24 cellular contexts compared by ENCODE assay signal in the genomic region with DNA sequence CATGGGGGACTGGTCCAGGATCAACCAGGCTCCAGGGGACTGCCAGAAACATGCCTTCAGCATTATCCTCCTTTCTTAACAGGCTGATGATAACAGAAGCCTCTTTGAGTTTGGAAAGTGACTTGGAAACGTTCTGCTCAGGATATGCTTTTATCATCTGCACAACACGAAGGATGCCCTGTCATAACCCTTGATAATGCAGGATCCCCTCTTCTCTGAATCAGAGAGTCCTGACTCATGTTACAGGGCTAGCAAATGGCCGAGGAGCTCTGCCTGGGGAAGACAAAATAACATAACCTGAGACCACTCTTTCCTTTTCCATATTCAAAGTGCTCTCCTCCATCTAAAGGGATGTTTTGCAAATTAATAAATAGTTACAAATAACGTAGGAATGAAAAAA. TPM values are rescaled to one million over a fixed set of nuclear protein-coding genes. Genes with fewer than 3 reads are reported as not detected.
DNase-seq lines count a peak whose midpoint lies in the region; ATAC-seq and TF ChIP-seq lines count a peak whose summit lies in the region.
"Had no signal": no experiment of that assay in that cellular context is flagged by ENCODE, and none has a peak within 500 bp of the region (broad histone marks: within the 10 kb centered on the region; RNA-seq: fewer than 3 reads in every experiment).

No MANE protein-coding gene starts in this region.

- H2BK15ac ChIP-seq in IMR-90 (ENCODE audit: low read depth, low read length): no peak overlapping the region

- no peak overlapping the region for H2AK9ac ChIP-seq in IMR-90 (replicated peaks; ENCODE audit: low read depth, low read length, poor library complexity)

- no peak for TF ChIP-seq CTCF in IMR-90 (conservative IDR thresholded peaks at IDR 0.05; ENCODE audit: low read depth, low read length)
- no peak for TF ChIP-seq CTCF in brain microvascular endothelial cell (IDR thresholded peaks at IDR 0.05; ENCODE audit: low read depth, low read length, missing control alignments)
- TF ChIP-seq CTCF in osteoblast (IDR thresholded peaks at IDR 0.05; ENCODE audit: extremely low read depth, low read depth, low read length): no peak
- no peak for TF ChIP-seq CTCF in lower lobe of right lung (IDR thresholded peaks at IDR 0.05)

- H3K18ac ChIP-seq in IMR-90 (ENCODE audit: low read depth, low read length): no peak overlapping the region

- BruUV-seq in IMR-90 (replicated peaks; lab: Mats Ljungman, UMichigan): no TSS peak

- H4K5ac ChIP-seq in IMR-90 (ENCODE audit: low read depth, low read length): no peak overlapping the region

- H3K9ac ChIP-seq in IMR-90 (ENCODE audit: low read depth, low read length): no peak overlapping the region

- H3K79me1 ChIP-seq in IMR-90 (ENCODE audit: low read depth in 1 of 2, low read length in 2 of 2): no peaks in the 10 kb centered on the region

- CTCF ChIA-PET in IMR-90 (lab: Yijun Ruan, JAX): no interaction called here
- CTCF ChIA-PET in activated naive CD4-positive, alpha-beta T cell treated with anti-CD3 and anti-CD28 coated beads for 36 hours (lab: Charles Lee): interaction anchor here (0.7 to 2.1 kb wide), 4 partner anchors 36 to 201 kb away, joined by 3 to 6 read pairs (median 4); no protein-coding TSS in a partner anchor

- no peak overlapping the region for H2AK5ac ChIP-seq in IMR-90 (ENCODE audit: low read depth, low read length)

- ATAC-seq in IMR-90 (ENCODE audit: low read depth) (peak; percentile 40; the same call in 1 of the 2 replicates), lower lobe of right lung (no peak)
- ATAC-seq: activated CD4-positive, alpha-beta T cell treated with anti-CD3 and anti-CD28 coated beads for 36 hours; activated CD8-positive, alpha-beta T cell treated with anti-CD3 and anti-CD28 coated beads, Interleukin-2, amount 10 ng/mL, durations not matched to agents 7 days and 5 days had no signal

- WGBS in IMR-90 (ENCODE audit: extremely low coverage in 2 of 2, insufficient read length in 1 of 2), 2 experiments: no CpG with 5 or more reads among the region's 4 CpGs

- H3K36me3 ChIP-seq in IMR-90 (ENCODE audit: control insufficient read depth, insufficient read depth, low read length) (no peaks in the 10 kb centered on the region), brain microvascular endothelial cell (replicated peaks) (no peaks in the 10 kb centered on the region), osteoblast (ENCODE audit: insufficient read depth, low read length) (no peaks in the 10 kb centered on the region), lower lobe of right lung (no peaks in the 10 kb centered on the region)
- H3K36me3 ChIP-seq: pancreas, spleen, transverse colon had no signal

- no peak overlapping the region for H2AFZ ChIP-seq in IMR-90 (replicated peaks; ENCODE audit: low read length, poor library complexity)
- H2AFZ ChIP-seq in osteoblast (ENCODE audit: low read length): peak overlapping the region; percentile 26

- no peaks in the 10 kb centered on the region for H3K4me1 ChIP-seq in IMR-90 (ENCODE audit: control insufficient read depth, insufficient read depth, low read length)
- no peaks in the 10 kb centered on the region for H3K4me1 ChIP-seq in osteoblast (ENCODE audit: insufficient read depth, low read length)
- H3K4me1 ChIP-seq in lower lobe of right lung: peaks cover 9% of the 10 kb centered on the region
- H3K4me1 ChIP-seq: pancreas had no signal

- dilution Hi-C loops in IMR-90 (cut with HindIII; ENCODE audit: low sequenced_read_pairs, unreplicated experiment): no loop called here

- H4K91ac ChIP-seq in IMR-90 (ENCODE audit: insufficient read depth, low read depth, low read length): no peak overlapping the region

- no peak overlapping the region for H3K27ac Mint-ChIP-seq in activated naive CD4-positive, alpha-beta T cell treated with anti-CD3 and anti-CD28 coated beads for 36 hours
- H3K27ac Mint-ChIP-seq: activated CD4-positive, alpha-beta T cell treated with anti-CD3 and anti-CD28 coated beads for 36 hours; nephron progenitor cell had no signal

- no peak for TF ChIP-seq RAD21 in IMR-90 (IDR thresholded peaks at IDR 0.05; ENCODE audit: low read length)

- no peaks in the 10 kb centered on the region for H3K9me1 ChIP-seq in IMR-90 (ENCODE audit: insufficient read depth, low read length)

- H2BK20ac ChIP-seq in IMR-90 (ENCODE audit: low read depth, low read length): no peak overlapping the region

- H2BK120ac ChIP-seq in IMR-90 (ENCODE audit: low read depth, low read length): no peak overlapping the region

- no peak overlapping the region for H4K8ac ChIP-seq in IMR-90 (ENCODE audit: low read depth in 2 of 2, low read length in 2 of 2)

- no peak overlapping the region for H3K23ac ChIP-seq in IMR-90 (ENCODE audit: low read depth, low read length)

- no peak overlapping the region for H3K4ac ChIP-seq in IMR-90 (ENCODE audit: low read depth, low read length)

- peaks cover 2% of the 10 kb centered on the region for H3K27me3 ChIP-seq in IMR-90 (ENCODE audit: control insufficient read depth, insufficient read depth, low read length)
- H3K27me3 ChIP-seq in brain microvascular endothelial cell (replicated peaks): no peaks in the 10 kb centered on the region
- H3K27me3 ChIP-seq in osteoblast (ENCODE audit: insufficient read depth, low read length): no peaks in the 10 kb centered on the region
- H3K27me3 ChIP-seq in lower lobe of right lung (ENCODE audit: low read depth): peaks cover 3% of the 10 kb centered on the region
- H3K27me3 ChIP-seq: pancreas, transverse colon had no signal

- H3K4me3 ChIP-seq in IMR-90 (ENCODE audit: insufficient read depth, low read depth, low read length): no peak overlapping the region
- no peak overlapping the region for H3K4me3 ChIP-seq in brain microvascular endothelial cell (ENCODE audit: low read depth, low read length)
- no peak overlapping the region for H3K4me3 ChIP-seq in osteoblast (ENCODE audit: insufficient read depth, low read length)
- no peak overlapping the region for H3K4me3 ChIP-seq in lower lobe of right lung
- H3K4me3 ChIP-seq: lung, mucosa of descending colon, pancreas, spleen, transverse colon had no signal

- no peak overlapping the region for H3K56ac ChIP-seq in IMR-90 (ENCODE audit: extremely low read depth, insufficient read depth, low read length)

- DNase-seq in NCI-H510A treated with DMSO at 0.1 percent for 48 hours (lab: John Stamatoyannopoulos, UW): peak; percentile 76
- no peak for DNase-seq in NCI-H510A (lab: John Stamatoyannopoulos, UW)
- DNase-seq in IMR-90: peak; percentile 27
- DNase-seq in brain microvascular endothelial cell: peak; percentile 10
- DNase-seq in osteoblast (ENCODE audit: insufficient read length, low spot score, missing footprints): peak; percentile 81
- DNase-seq in activated gamma-delta T cell treated with Interleukin-2 at 50 U/mL for 16 hours: no peak
- DNase-seq in lower lobe of right lung: no peak
- no peak for DNase-seq in activated naive CD4-positive, alpha-beta T cell treated with anti-CD3 and anti-CD28 coated beads for 36 hours
- DNase-seq: activated CD4-positive, alpha-beta T cell treated with anti-CD3 and anti-CD28 coated beads for 36 hours; activated CD8-positive, alpha-beta T cell treated with anti-CD3 and anti-CD28 coated beads, Interleukin-2, amount 10 ng/mL, durations not matched to agents 7 days and 5 days; cerebellar nuclear complex; DMS79; HCEC 1CT; NCI-H1048; NCI-H1694 treated with DMSO at 0.1 percent for 48 hours; NCI-H2227 treated with DMSO at 0.1 percent for 48 hours; nephron progenitor cell; pancreas; spleen; transverse colon had no signal

- POLR2A ChIA-PET in IMR-90 (lab: Charles Lee; ENCODE audit: unreplicated experiment): no interaction called here

- H3K27ac ChIP-seq in IMR-90 (ENCODE audit: insufficient read depth, low read length): no peak overlapping the region
- no peak overlapping the region for H3K27ac ChIP-seq in brain microvascular endothelial cell
- no peak overlapping the region for H3K27ac ChIP-seq in osteoblast (ENCODE audit: low read depth, low read length)
- H3K27ac ChIP-seq in lower lobe of right lung: no peak overlapping the region
- H3K27ac ChIP-seq: pancreas, spleen, transverse colon had no signal

- in situ Hi-C loops in IMR-90 (cut with MboI; ENCODE audit: low sequenced_read_pairs): no loop called here
- in situ Hi-C loops in brain microvascular endothelial cell (cut with HindIII; ENCODE audit: low pct_ligation_motif_present, low sequenced_read_pairs): no loop called here

- no peak for TF ChIP-seq POLR2A in IMR-90 (IDR thresholded peaks at IDR 0.05; ENCODE audit: low read depth, low read length)

- no peak overlapping the region for H3K4me3 Mint-ChIP-seq in activated naive CD4-positive, alpha-beta T cell treated with anti-CD3 and anti-CD28 coated beads for 36 hours
- H3K4me3 Mint-ChIP-seq: nephron progenitor cell had no signal

- H3K4me2 ChIP-seq in IMR-90 (ENCODE audit: low read depth, low read length): no peak overlapping the region
- no peak overlapping the region for H3K4me2 ChIP-seq in osteoblast (ENCODE audit: insufficient read depth, low read length)

- no peaks in the 10 kb centered on the region for H4K20me1 ChIP-seq in IMR-90 (ENCODE audit: insufficient read depth, low read length)
- no peaks in the 10 kb centered on the region for H4K20me1 ChIP-seq in osteoblast (ENCODE audit: insufficient read depth, low read length)

- H3K9me3 ChIP-seq in IMR-90 (ENCODE audit: control insufficient read depth, insufficient read depth, low read length) (no peaks in the 10 kb centered on the region), osteoblast (ENCODE audit: low read depth, low read length) (no peaks in the 10 kb centered on the region), lower lobe of right lung (no peaks in the 10 kb centered on the region)
- H3K9me3 ChIP-seq: mucosa of descending colon, pancreas, spleen, transverse colon had no signal

- peaks cover 34% of the 10 kb centered on the region for H3K27me3 Mint-ChIP-seq in activated naive CD4-positive, alpha-beta T cell treated with anti-CD3 and anti-CD28 coated beads for 36 hours (ENCODE audit: low read depth)

- no peaks in the 10 kb centered on the region for H3K36me3 Mint-ChIP-seq in activated naive CD4-positive, alpha-beta T cell treated with anti-CD3 and anti-CD28 coated beads for 36 hours (ENCODE audit: low read depth)

- H2BK5ac ChIP-seq in IMR-90 (ENCODE audit: low read depth, low read length, poor library complexity, severe bottlenecking): no peak overlapping the region

- no peak overlapping the region for H3K14ac ChIP-seq in IMR-90 (replicated peaks; ENCODE audit: low read depth, low read length)

- H3K79me2 ChIP-seq in osteoblast (ENCODE audit: insufficient read depth, low read length): no peaks in the 10 kb centered on the region

- peaks cover 14% of the 10 kb centered on the region for H3K4me1 Mint-ChIP-seq in activated naive CD4-positive, alpha-beta T cell treated with anti-CD3 and anti-CD28 coated beads for 36 hours (ENCODE audit: low read depth)
- H3K4me1 Mint-ChIP-seq: nephron progenitor cell had no signal

- intact Hi-C loops in IMR-90 (cut with micrococcal nuclease) (no loop called here), lower lobe of right lung (cut with DNase I) (no loop called here)
- intact Hi-C loops in activated naive CD4-positive, alpha-beta T cell treated with anti-CD3 and anti-CD28 coated beads for 36 hours (cut with micrococcal nuclease): no loop called here

- H3K9me3 Mint-ChIP-seq in activated naive CD4-positive, alpha-beta T cell treated with anti-CD3 and anti-CD28 coated beads for 36 hours: no peaks in the 10 kb centered on the region
- H3K9me3 Mint-ChIP-seq: nephron progenitor cell had no signal

RNA-seq across cellular contexts. Expression of gene SCYGR3, which starts 6.7 kb away (rescaled TPM):
- total RNA-seq in IMR-90 (2012; rRNA removed): not detected in 2 replicates
- polyA plus RNA-seq in IMR-90 (2012; rRNA removed): not detected in 2 replicates
- polyA plus RNA-seq in IMR-90 (2012; cell fraction: cytosol; rRNA removed): not detected in 2 replicates
- not detected in 2 replicates for polyA plus RNA-seq in IMR-90 (2012; cell fraction: nucleus; rRNA removed; ENCODE audit: low replicate concordance)
- total RNA-seq in osteoblast: not detected in 2 replicates
- not detected for total RNA-seq in lower lobe of right lung
- total RNA-seq in activated naive CD4-positive, alpha-beta T cell treated with anti-CD3 and anti-CD28 coated beads for 36 hours: not detected
- total RNA-seq: A172; activated CD4-positive, alpha-beta T cell treated with anti-CD3 and anti-CD28 coated beads for 36 hours; activated CD8-positive, alpha-beta T cell treated with anti-CD3 and anti-CD28 coated beads, Interleukin-2, amount 10 ng/mL, durations not matched to agents 7 days and 5 days; lung; mucosa of descending colon; pancreas; spleen; transverse colon had no signal
- polyA plus RNA-seq: keratinocyte, lung, pancreas, spleen had no signal

RNA-seq across cellular contexts. Expression of gene SCYGR2, which starts 9.3 kb away (rescaled TPM):
- not detected in 2 replicates for total RNA-seq in IMR-90 (2012; rRNA removed)
- not detected in 2 replicates for polyA plus RNA-seq in IMR-90 (2012; rRNA removed)
- polyA plus RNA-seq in IMR-90 (2012; cell fraction: cytosol; rRNA removed): not detected in 2 replicates
- not detected in 2 replicates for polyA plus RNA-seq in IMR-90 (2012; cell fraction: nucleus; rRNA removed; ENCODE audit: low replicate concordance)
- total RNA-seq in osteoblast: not detected in 2 replicates
- total RNA-seq in lower lobe of right lung: not detected
- total RNA-seq in activated naive CD4-positive, alpha-beta T cell treated with anti-CD3 and anti-CD28 coated beads for 36 hours: not detected
- total RNA-seq: A172; activated CD4-positive, alpha-beta T cell treated with anti-CD3 and anti-CD28 coated beads for 36 hours; activated CD8-positive, alpha-beta T cell treated with anti-CD3 and anti-CD28 coated beads, Interleukin-2, amount 10 ng/mL, durations not matched to agents 7 days and 5 days; lung; mucosa of descending colon; pancreas; spleen; transverse colon had no signal
- polyA plus RNA-seq: keratinocyte, lung, pancreas, spleen had no signal

RNA-seq across cellular contexts. Expression of gene SCYGR4, which starts 9.3 kb away (rescaled TPM):
- total RNA-seq in IMR-90 (2012; rRNA removed): not detected in 2 replicates
- not detected in 2 replicates for polyA plus RNA-seq in IMR-90 (2012; rRNA removed)
- not detected in 2 replicates for polyA plus RNA-seq in IMR-90 (2012; cell fraction: cytosol; rRNA removed)
- polyA plus RNA-seq in IMR-90 (2012; cell fraction: nucleus; rRNA removed; ENCODE audit: low replicate concordance): not detected in 2 replicates
- total RNA-seq in osteoblast: not detected in 2 replicates
- not detected for total RNA-seq in lower lobe of right lung
- total RNA-seq in activated naive CD4-positive, alpha-beta T cell treated with anti-CD3 and anti-CD28 coated beads for 36 hours: not detected
- total RNA-seq: A172; activated CD4-positive, alpha-beta T cell treated with anti-CD3 and anti-CD28 coated beads for 36 hours; activated CD8-positive, alpha-beta T cell treated with anti-CD3 and anti-CD28 coated beads, Interleukin-2, amount 10 ng/mL, durations not matched to agents 7 days and 5 days; lung; mucosa of descending colon; pancreas; spleen; transverse colon had no signal
- polyA plus RNA-seq: keratinocyte, lung, pancreas had no signal

RNA-seq across cellular contexts. Expression of gene SCYGR5, which starts 58.6 kb away (rescaled TPM):
- total RNA-seq in IMR-90 (2012; rRNA removed): not detected in 2 replicates
- polyA plus RNA-seq in IMR-90 (2012; rRNA removed): not detected in 2 replicates
- not detected in 2 replicates for polyA plus RNA-seq in IMR-90 (2012; cell fraction: cytosol; rRNA removed)
- polyA plus RNA-seq in IMR-90 (2012; cell fraction: nucleus; rRNA removed; ENCODE audit: low replicate concordance): not detected in 2 replicates
- total RNA-seq in osteoblast: not detected in 2 replicates
- total RNA-seq in lower lobe of right lung: not detected
- total RNA-seq in activated naive CD4-positive, alpha-beta T cell treated with anti-CD3 and anti-CD28 coated beads for 36 hours: not detected
- total RNA-seq: A172; activated CD4-positive, alpha-beta T cell treated with anti-CD3 and anti-CD28 coated beads for 36 hours; activated CD8-positive, alpha-beta T cell treated with anti-CD3 and anti-CD28 coated beads, Interleukin-2, amount 10 ng/mL, durations not matched to agents 7 days and 5 days; lung; mucosa of descending colon; pancreas; spleen; transverse colon had no signal
- polyA plus RNA-seq: keratinocyte, lung, pancreas, spleen had no signal

Comparison
In these comparisons a context has a peak if more than half of its experiments do, and no peak if none do; other contexts are left out.
1. DNase-seq: peak in NCI-H510A treated with DMSO at 0.1 percent for 48 hours (single experiment), IMR-90 (single experiment), brain microvascular endothelial cell (single experiment) and osteoblast (single experiment); none in NCI-H510A (single experiment), activated gamma-delta T cell treated with Interleukin-2 at 50 U/mL for 16 hours (single experiment), lower lobe of right lung (single experiment) and activated naive CD4-positive, alpha-beta T cell treated with anti-CD3 and anti-CD28 coated beads for 36 hours (single experiment).